15 cellular contexts compared by ENCODE assay signal in genomic region chr10:122097935-122098334, GRCh38.
"Had no signal": no experiment of that assay in that cellular context is flagged by ENCODE, and none has a peak within 500 bp of the region (broad histone marks: within the 10 kb centered on the region; RNA-seq: fewer than 3 reads in every experiment).

No MANE protein-coding gene starts in this region.

- H3K36me3 ChIP-seq: neutrophil, transverse colon had no signal

- H3K9me3 ChIP-seq: neutrophil, right atrium auricular region, transverse colon had no signal

- DNase-seq: cerebellar nuclear complex; foreskin keratinocyte; head of caudate nucleus; kidney; left cardiac atrium; mammary epithelial cell; naive thymus-derived CD4-positive, alpha-beta T cell; small intestine; stimulated activated CD4-positive, alpha-beta T cell treated with anti-CD3 and anti-CD28 coated beads, Interleukin-12 subunit alpha, Interleukin-12 subunit beta, amount 100 ng/mL, for 4 hours; stimulated activated naive CD8-positive, alpha-beta T cell treated with anti-CD3 and anti-CD28 coated beads, Interleukin-15, Interleukin-2, amounts not matched to agents 100 U/mL and 50 U/mL, for 24 hours; transverse colon had no signal

- H3K27ac ChIP-seq: foreskin keratinocyte, hepatocyte, neutrophil had no signal

- ATAC-seq: foreskin keratinocyte; left cardiac atrium; naive thymus-derived CD4-positive, alpha-beta T cell; stimulated activated naive CD8-positive, alpha-beta T cell treated with anti-CD3 and anti-CD28 coated beads, Interleukin-15, Interleukin-2, amounts not matched to agents 100 U/mL and 50 U/mL, for 24 hours had no signal

- FAIRE-seq: colon, kidney, small intestine had no signal

- H3K4me3 ChIP-seq: hepatocyte, right atrium auricular region, transverse colon had no signal

- H3K4me2 ChIP-seq: hepatocyte had no signal

- H3K27me3 ChIP-seq: foreskin keratinocyte, right atrium auricular region, transverse colon had no signal
